17 cellular contexts compared by ENCODE assay signal in genomic region chr9:85414399-85414798, GRCh38.
DNase-seq lines count a peak whose midpoint lies in the region; TF ChIP-seq lines count a peak whose summit lies in the region.
"Had no signal": no experiment of that assay in that cellular context is flagged by ENCODE, and none has a peak within 500 bp of the region (broad histone marks: within the 10 kb centered on the region; RNA-seq: fewer than 3 reads in every experiment).

No MANE protein-coding gene starts in this region.

- TF ChIP-seq CTCF in nephron progenitor cell (IDR thresholded peaks at IDR 0.05) (no peak), type B pancreatic cell (conservative IDR thresholded peaks at IDR 0.05) (no peak)

- H3K4me3 Mint-ChIP-seq in nephron progenitor cell (no peak overlapping the region), type B pancreatic cell (peak overlapping the region; percentile 40)
- H3K4me3 Mint-ChIP-seq: CD4-positive, alpha-beta memory T cell had no signal

- H3K27ac Mint-ChIP-seq in nephron progenitor cell: peak overlapping the region; percentile 89
- peak overlapping the region; percentile 94 for H3K27ac Mint-ChIP-seq in type B pancreatic cell
- H3K27ac Mint-ChIP-seq: CD4-positive, alpha-beta memory T cell had no signal

- in situ Hi-C loops in KBM-7 (cut with MboI; ENCODE audit: low pct_unique_long_range_greater_than_20kb, low sequenced_read_pairs): no loop called here

- peaks cover 14% of the 10 kb centered on the region for H3K27me3 Mint-ChIP-seq in nephron progenitor cell (ENCODE audit: low read depth, poor library complexity)
- no peaks in the 10 kb centered on the region for H3K27me3 Mint-ChIP-seq in type B pancreatic cell

- peak overlapping the region; percentile 11 for H3K27ac ChIP-seq in cingulate gyrus (ENCODE audit: low read depth, low read length)
- H3K27ac ChIP-seq: 22Rv1, KMS-11, Peyer's patch, SJSA1 had no signal

- DNase-seq in NCI-H1417 (lab: John Stamatoyannopoulos, UW) (peak in 2 of 3 experiments; percentile 20 to 68), NCI-H1417 treated with DMSO at 0.1 percent for 48 hours (lab: John Stamatoyannopoulos, UW) (no peak), nephron progenitor cell (no peak), type B pancreatic cell (ENCODE audit: extremely low spot score, unreplicated experiment) (no peak), KBM-7 (no peak), AML-193 (lab: John Stamatoyannopoulos, UW) (no peak), DMS79 treated with DMSO at 0.1 percent for 48 hours (lab: John Stamatoyannopoulos, UW) (no peak)
- DNase-seq: CD4-positive, alpha-beta memory T cell; EL; NCI-H1436 treated with DMSO at 0.1 percent for 48 hours; NCI-H2029; NCI-H446; Peyer's patch had no signal

- H3K36me3 Mint-ChIP-seq in nephron progenitor cell (ENCODE audit: low read depth) (no peaks in the 10 kb centered on the region), type B pancreatic cell (no peaks in the 10 kb centered on the region)
- H3K36me3 Mint-ChIP-seq: CD4-positive, alpha-beta memory T cell had no signal

- H3K9me3 Mint-ChIP-seq in nephron progenitor cell: no peaks in the 10 kb centered on the region
- no peaks in the 10 kb centered on the region for H3K9me3 Mint-ChIP-seq in type B pancreatic cell

- H3K4me1 Mint-ChIP-seq in nephron progenitor cell (peaks cover 60% of the 10 kb centered on the region), type B pancreatic cell (ENCODE audit: unreplicated experiment) (peaks cover 19% of the 10 kb centered on the region)
- H3K4me1 Mint-ChIP-seq: CD4-positive, alpha-beta memory T cell had no signal

Comparison
In these comparisons a context has a peak if more than half of its experiments do, and no peak if none do; other contexts are left out.
1. DNase-seq: peak in NCI-H1417 (2 of 3); none in NCI-H1417 treated with DMSO at 0.1 percent for 48 hours (single experiment), nephron progenitor cell (single experiment), type B pancreatic cell (single experiment), KBM-7 (single experiment), AML-193 (0 of 2) and DMS79 treated with DMSO at 0.1 percent for 48 hours (single experiment).